Comparison of ENCODE assay signal across 11 cellular contexts in genomic region chr2:38187416-38188127, GRCh38.
DNase-seq lines count a peak whose midpoint lies in the region; ATAC-seq, FAIRE-seq and TF ChIP-seq lines count a peak whose summit lies in the region.
"Had no signal": no experiment of that assay in that cellular context is flagged by ENCODE, and none has a peak within 500 bp of the region (broad histone marks: within the 10 kb centered on the region; RNA-seq: fewer than 3 reads in every experiment).

No MANE protein-coding gene starts in this region.

- in situ Hi-C loops in SK-MEL-5 (cut with HindIII; ENCODE audit: low pct_unique_long_range_greater_than_20kb, low sequenced_read_pairs), result no loop called here

- no peak overlapping the region for H3K14ac ChIP-seq in neuronal stem cell (ENCODE audit: low read length)

- H3K4me3 ChIP-seq in AG09309 (ENCODE audit: control insufficient read depth, low read depth, low read length) (no peak overlapping the region), pancreas (no peak overlapping the region), neuronal stem cell (ENCODE audit: low read length in 2 of 2) (no peak overlapping the region)

- H3K4me1 ChIP-seq in foreskin keratinocyte, result no peaks in the 10 kb centered on the region
- no peaks in the 10 kb centered on the region for H3K4me1 ChIP-seq in pancreas
- H3K4me1 ChIP-seq in neuronal stem cell (ENCODE audit: control insufficient read depth in 2 of 2, insufficient read depth in 1 of 2, low read depth in 1 of 2, low read length in 2 of 2), result peaks cover 0 to 5% of the 10 kb centered on the region in 2 donors

- H3K27ac ChIP-seq in foreskin keratinocyte (no peak overlapping the region), pancreas (peak overlapping the region in 1 of 4 donors; percentile 8), neuronal stem cell (replicated peaks; ENCODE audit: low read length) (no peak overlapping the region)
- H3K27ac ChIP-seq: C4-2B had no signal

- no peak overlapping the region for H2AFZ ChIP-seq in neuronal stem cell (ENCODE audit: low read length)

- H2BK120ac ChIP-seq in neuronal stem cell (ENCODE audit: low read depth, low read length), result no peak overlapping the region

- H3K79me1 ChIP-seq in neuronal stem cell (ENCODE audit: low read depth, low read length), result no peaks in the 10 kb centered on the region

- ATAC-seq in foreskin keratinocyte (peak; percentile 23), pancreas (peak in 3 of 4 donors; percentile 65 to 78 (median 70)), HG02970 (IDR thresholded peaks at IDR 0.05; ENCODE audit: low FRiP score, unreplicated experiment) (no peak)

- no peak overlapping the region for H4K91ac ChIP-seq in neuronal stem cell (ENCODE audit: low read depth, low read length, poor library complexity)

- intact Hi-C loops in pancreas (cut with DNase I), result no loop called here

- no peak overlapping the region for H3K18ac ChIP-seq in neuronal stem cell (ENCODE audit: low read length)

- no peak overlapping the region for H4K8ac ChIP-seq in neuronal stem cell (ENCODE audit: low read depth, low read length)

- no peak overlapping the region for H3K9ac ChIP-seq in neuronal stem cell (ENCODE audit: low read depth, low read length, poor library complexity)

- peak; percentile 81 for DNase-seq in AG09309 (ENCODE audit: low read depth)
- peak; percentile 78 for DNase-seq in SK-MEL-5 (ENCODE audit: low read depth, low spot score)
- peak in 1 of 2 donors; percentile 45 for DNase-seq in foreskin keratinocyte
- DNase-seq in pancreas, result peak in 2 of 6 donors; percentile 17 to 30
- no peak for DNase-seq in NCI-H146 (lab: John Stamatoyannopoulos, UW)
- DNase-seq in neuronal stem cell (ENCODE audit: low spot score), result no peak
- no peak for DNase-seq in GM20000 (ENCODE audit: low spot score)
- DNase-seq: anterior cingulate cortex, NCI-H510A had no signal

- H3K27me3 ChIP-seq in foreskin keratinocyte (no peaks in the 10 kb centered on the region), pancreas (no peaks in the 10 kb centered on the region), neuronal stem cell (ENCODE audit: control insufficient read depth in 3 of 3, insufficient read depth in 3 of 3, low read depth in 1 of 3, low read length in 3 of 3) (no peaks in the 10 kb centered on the region)

- H2BK15ac ChIP-seq in neuronal stem cell (ENCODE audit: low read length), result no peak overlapping the region

- no peak overlapping the region for H3K23ac ChIP-seq in neuronal stem cell (ENCODE audit: low read depth, low read length, poor library complexity)

- H2AK5ac ChIP-seq in neuronal stem cell (ENCODE audit: low read depth, low read length), result no peak overlapping the region

- no peak overlapping the region for H3K4me2 ChIP-seq in neuronal stem cell (ENCODE audit: insufficient read depth, low read length, poor library complexity, severe bottlenecking)

- H3K9me3 ChIP-seq in pancreas (no peaks in the 10 kb centered on the region), neuronal stem cell (replicated peaks in 1 of 2; ENCODE audit: control insufficient read depth in 2 of 2, insufficient read depth in 1 of 2, low read depth in 1 of 2, low read length in 2 of 2) (no peaks in the 10 kb centered on the region)

- no peak overlapping the region for H3K4ac ChIP-seq in neuronal stem cell (ENCODE audit: low read length)

- WGBS in pancreas, 2 donors, result 51 to 65% methylated on average over 5 of the region's 5 CpGs
- no CpG with 5 or more reads among the region's 5 CpGs for WGBS in neuronal stem cell (ENCODE audit: extremely low coverage in 2 of 2, insufficient read length in 2 of 2, insufficient replicate concordance in 1 of 2), 2 donors

- H2BK12ac ChIP-seq in neuronal stem cell (ENCODE audit: low read length), result no peak overlapping the region

- TF ChIP-seq CTCF in AG09309 (IDR thresholded peaks at IDR 0.05; ENCODE audit: control insufficient read depth, insufficient read depth, low read depth, low read length, missing control alignments) (no peak), foreskin keratinocyte (conservative IDR thresholded peaks at IDR 0.05) (peak; percentile 7), pancreas (IDR thresholded peaks at IDR 0.05) (no peak), GM20000 (IDR thresholded peaks at IDR 0.05; ENCODE audit: extremely low read depth, missing control alignments) (no peak)

- FAIRE-seq in pancreas (lab: Jason Lieb, UNC), result no peak

- no peaks in the 10 kb centered on the region for H3K36me3 ChIP-seq in pancreas
- H3K36me3 ChIP-seq in neuronal stem cell (replicated peaks in 1 of 2; ENCODE audit: control insufficient read depth in 2 of 2, insufficient read depth in 2 of 2, low read length in 2 of 2), result no peaks in the 10 kb centered on the region

- H2BK5ac ChIP-seq in neuronal stem cell (ENCODE audit: low read length), result no peak overlapping the region

Comparison
In these comparisons a context has a peak if more than half of its experiments do, and no peak if none do; other contexts are left out.
1. DNase-seq: peak in AG09309 (single experiment) and SK-MEL-5 (single experiment); none in NCI-H146 (single experiment), neuronal stem cell (single experiment) and GM20000 (single experiment).